Comparison of ENCODE assay signal across 22 cellular contexts in genomic region chr10:123013456-123014419, GRCh38. TPM values are rescaled to one million over a fixed set of nuclear protein-coding genes. Genes with fewer than 3 reads are reported as not detected.
DNase-seq lines count a peak whose midpoint lies in the region; ATAC-seq, FAIRE-seq and TF ChIP-seq lines count a peak whose summit lies in the region.
"Had no signal": no experiment of that assay in that cellular context is flagged by ENCODE, and none has a peak within 500 bp of the region (broad histone marks: within the 10 kb centered on the region; RNA-seq: fewer than 3 reads in every experiment).

No MANE protein-coding gene starts in this region.

- no peaks in the 10 kb centered on the region for H3K9me3 ChIP-seq in small intestine (ENCODE audit: control insufficient read depth, low read depth)

- no peak for ATAC-seq in stimulated activated naive CD8-positive, alpha-beta T cell treated with anti-CD3 and anti-CD28 coated beads, Interleukin-15, amount 100 ng/mL, for 72 hours
- no peak for ATAC-seq in HG03432 (IDR thresholded peaks at IDR 0.05; ENCODE audit: unreplicated experiment)
- ATAC-seq: CD8-positive, alpha-beta T cell; HCT116 had no signal

- H3K9me3 Mint-ChIP-seq in stimulated activated naive CD8-positive, alpha-beta T cell treated with anti-CD3 and anti-CD28 coated beads, Interleukin-15, amount 100 ng/mL, for 72 hours = peaks cover 0 to 6% of the 10 kb centered on the region in 2 donors
- H3K9me3 Mint-ChIP-seq: CD8-positive, alpha-beta T cell had no signal

- H3K27me3 ChIP-seq in small intestine (ENCODE audit: control insufficient read depth in 2 of 2, insufficient read depth in 2 of 2, low read length in 2 of 2) = no peaks in the 10 kb centered on the region
- H3K27me3 ChIP-seq: BLaER1 had no signal

- FAIRE-seq in small intestine (lab: Jason Lieb, UNC) = no peak
- FAIRE-seq: GM12891 had no signal

- no peaks in the 10 kb centered on the region for H3K36me3 ChIP-seq in small intestine (ENCODE audit: control insufficient read depth in 2 of 2, insufficient read depth in 2 of 2, low read length in 2 of 2)

- peaks cover 2 to 6% of the 10 kb centered on the region in 2 donors for H3K4me1 ChIP-seq in small intestine (ENCODE audit: control insufficient read depth in 2 of 2, insufficient read depth in 1 of 2, low read depth in 1 of 2, low read length in 1 of 2)

- no peak overlapping the region for H3K27ac Mint-ChIP-seq in stimulated activated naive CD8-positive, alpha-beta T cell treated with anti-CD3 and anti-CD28 coated beads, Interleukin-15, amount 100 ng/mL, for 72 hours
- H3K27ac Mint-ChIP-seq: CD8-positive, alpha-beta T cell had no signal

- no peak overlapping the region for H3K4me3 Mint-ChIP-seq in stimulated activated naive CD8-positive, alpha-beta T cell treated with anti-CD3 and anti-CD28 coated beads, Interleukin-15, amount 100 ng/mL, for 72 hours
- H3K4me3 Mint-ChIP-seq: CD8-positive, alpha-beta T cell had no signal

- no peak overlapping the region for H3K4me3 ChIP-seq in epithelial cell of esophagus (ENCODE audit: low read length)
- H3K4me3 ChIP-seq in small intestine (ENCODE audit: low read depth in 1 of 2, low read length in 2 of 2) = no peak overlapping the region
- H3K4me3 ChIP-seq: BLaER1 had no signal

- TF ChIP-seq CTCF in epithelial cell of esophagus (IDR thresholded peaks at IDR 0.05; ENCODE audit: insufficient read depth, low read depth, low read length, missing control alignments) = no peak

- 94 to 95% (median 95%) methylated on average over 35 to 43 of the region's 43 CpGs for WGBS in small intestine, 3 donors

- H3K27me3 Mint-ChIP-seq in stimulated activated naive CD8-positive, alpha-beta T cell treated with anti-CD3 and anti-CD28 coated beads, Interleukin-15, amount 100 ng/mL, for 72 hours = no peaks in the 10 kb centered on the region

- H3K4me1 Mint-ChIP-seq in stimulated activated naive CD8-positive, alpha-beta T cell treated with anti-CD3 and anti-CD28 coated beads, Interleukin-15, amount 100 ng/mL, for 72 hours = peaks cover 19% of the 10 kb centered on the region

- DNase-seq in M059J (ENCODE audit: low read depth) (peak; percentile 40), epithelial cell of esophagus (ENCODE audit: low read depth) (peak; percentile 78), iris pigment epithelial cell (ENCODE audit: low read depth) (peak; percentile 31), small intestine (peak; percentile 27)
- DNase-seq in stimulated activated naive CD8-positive, alpha-beta T cell treated with anti-CD3 and anti-CD28 coated beads, Interleukin-15, amount 100 ng/mL, for 72 hours = no peak
- no peak for DNase-seq in activated naive CD4-positive, alpha-beta T cell (lab: John Stamatoyannopoulos, UW)
- DNase-seq: Calu3; CD8-positive, alpha-beta T cell; DMS53; EL; GOT3; KG1; MV-4-11; NCI-H1417 treated with DMSO at 0.1 percent for 48 hours; NCI-H187 treated with DMSO at 0.1 percent for 48 hours; NCI-H2227 treated with DMSO at 0.1 percent for 48 hours; NCI-H510A treated with DMSO at 0.1 percent for 48 hours; SHP77 treated with DMSO at 0.1 percent for 48 hours had no signal

- H3K27ac ChIP-seq in small intestine (ENCODE audit: low read depth in 1 of 2, low read length in 1 of 2) = no peak overlapping the region
- H3K27ac ChIP-seq: BLaER1 had no signal

RNA-seq across cellular contexts. Expression of gene ACADSB, which starts 4.9 kb away (rescaled TPM):
- 2.3 and 3.8 TPM in 2 replicates for total RNA-seq in M059J (2014; rRNA removed; shearing (Covaris generic))
- 10 to 100 TPM in 2 of 3 donors, 1 to 10 TPM in 1; 7.7 to 26.4 (median 12.4) TPM for polyA plus RNA-seq in small intestine

RNA-seq across cellular contexts. Expression of gene IKZF5, which starts 5.1 kb away (rescaled TPM):
- total RNA-seq in M059J (2014; rRNA removed; shearing (Covaris generic)) = 1.7 and 3.6 TPM in 2 replicates
- 10 to 100 TPM in 1 of 3 donors, 1 to 10 TPM in 2; 5.1 to 17.0 (median 7.0) TPM for polyA plus RNA-seq in small intestine

RNA-seq across cellular contexts. Expression of gene PSTK, which starts 33.5 kb away (rescaled TPM):
- total RNA-seq in M059J (2014; rRNA removed; shearing (Covaris generic)) = 14.1 and 16.6 TPM in 2 replicates
- 1 to 10 TPM; 1.4 to 3.4 (median 2.4) TPM for polyA plus RNA-seq in small intestine

RNA-seq across cellular contexts. Expression of gene C10orf88, which starts 59.7 kb away (rescaled TPM):
- total RNA-seq in M059J (2014; rRNA removed; shearing (Covaris generic)) = 9.1 and 12.6 TPM in 2 replicates
- 1 to 10 TPM; 2.7 to 5.6 (median 4.0) TPM for polyA plus RNA-seq in small intestine

Comparison
In these comparisons a context has a peak if more than half of its experiments do, and no peak if none do; other contexts are left out.
1. DNase-seq: peak in M059J (single experiment), epithelial cell of esophagus (single experiment), iris pigment epithelial cell (single experiment) and small intestine (single experiment); none in stimulated activated naive CD8-positive, alpha-beta T cell treated with anti-CD3 and anti-CD28 coated beads, Interleukin-15, amount 100 ng/mL, for 72 hours (0 of 2) and activated naive CD4-positive, alpha-beta T cell (0 of 4).